In genomic region chr17:47741793-47742145, GRCh38 we compare ENCODE assay signal across 1 cellular context.
TF ChIP-seq lines count a peak whose summit lies in the region.

No MANE protein-coding gene starts in this region.

TF ChIP-seq in K562, 482 proteins besides CTCF, POLR2A, EP300 and RAD21:
- 0 out of 4 replicates have a peak, but pooled peaks of 1 of the 2 experiments have one; percentile 30 for TF ChIP-seq KDM1A (IDR thresholded peaks at IDR 0.05)
- TF ChIP-seq ETV6 (IDR thresholded peaks at IDR 0.05; ENCODE audit: borderline replicate concordance in 1 of 2, low read depth in 2 of 2, low read length in 1 of 2), result no peak
- no peak for TF ChIP-seq ETV6 (CRISPR knock-in tag; IDR thresholded peaks at IDR 0.05; ENCODE audit: borderline replicate concordance)
